11 cellular contexts compared by ENCODE assay signal in the genomic region with DNA sequence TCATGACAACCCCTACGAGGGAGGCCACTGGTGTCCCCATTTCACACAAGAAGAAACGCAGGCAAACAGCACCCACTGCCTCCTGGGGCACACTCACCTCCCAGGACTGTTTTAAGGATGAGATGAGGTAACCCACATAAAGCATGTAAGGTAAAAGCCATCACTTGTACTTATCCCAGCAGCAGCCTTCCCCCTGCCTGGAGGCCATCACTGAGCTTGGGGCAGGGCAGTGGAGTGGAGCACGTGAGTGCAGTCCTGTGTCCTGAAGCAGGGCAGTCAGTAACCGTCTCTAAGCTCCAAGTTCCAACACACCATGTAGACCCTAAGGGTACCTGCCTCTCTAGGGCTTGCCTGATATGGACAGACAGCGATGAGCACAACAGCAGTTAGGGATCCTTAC. TPM values are rescaled to one million over a fixed set of nuclear protein-coding genes. Genes with fewer than 3 reads are reported as not detected.
DNase-seq lines count a peak whose midpoint lies in the region; ATAC-seq and TF ChIP-seq lines count a peak whose summit lies in the region.
"Had no signal": no experiment of that assay in that cellular context is flagged by ENCODE, and none has a peak within 500 bp of the region (broad histone marks: within the 10 kb centered on the region; RNA-seq: fewer than 3 reads in every experiment).

No MANE protein-coding gene starts in this region.

- peaks cover 11% of the 10 kb centered on the region for H3K4me1 ChIP-seq in OCI-LY3 (ENCODE audit: low read length)

- peak; percentile 66 for DNase-seq in activated CD4-positive, alpha-beta T cell treated with anti-CD3 and anti-CD28 coated beads, Interleukin-2, amount 10 ng/mL, durations not matched to agents 24 days and 14 days
- no peak for DNase-seq in activated CD4-positive, alpha-beta T cell treated with anti-CD3 and anti-CD28 coated beads for 4 hours
- no peak for DNase-seq in effector memory CD8-positive, alpha-beta T cell
- no peak for DNase-seq in osteocyte (ENCODE audit: extremely low spot score, unreplicated experiment)
- no peak for DNase-seq in NCI-H1694 treated with DMSO at 0.1 percent for 48 hours (lab: John Stamatoyannopoulos, UW)
- DNase-seq in brain microvascular endothelial cell: no peak
- DNase-seq in GDM1 (lab: John Stamatoyannopoulos, UW): no peak
- DNase-seq: NCI-H1417, uterus had no signal

- peak overlapping the region; percentile 78 for H3K4me2 ChIP-seq in OCI-LY3 (ENCODE audit: low read length)

- no peak for ATAC-seq in effector memory CD8-positive, alpha-beta T cell (replicated peaks)
- ATAC-seq: gastroesophageal sphincter had no signal

- no peaks in the 10 kb centered on the region for H3K27me3 ChIP-seq in OCI-LY3 (ENCODE audit: low read depth, low read length)
- no peaks in the 10 kb centered on the region for H3K27me3 ChIP-seq in brain microvascular endothelial cell (replicated peaks)
- H3K27me3 ChIP-seq: gastroesophageal sphincter, uterus had no signal

- H3K4me1 Mint-ChIP-seq in activated CD4-positive, alpha-beta T cell treated with anti-CD3 and anti-CD28 coated beads, Interleukin-2, amount 10 ng/mL, durations not matched to agents 24 days and 14 days: peaks cover 27% of the 10 kb centered on the region
- H3K4me1 Mint-ChIP-seq in effector memory CD8-positive, alpha-beta T cell (ENCODE audit: low read depth in 2 of 2): peaks cover 15 to 16% of the 10 kb centered on the region in 2 donors
- H3K4me1 Mint-ChIP-seq in osteocyte (ENCODE audit: unreplicated experiment): peaks cover 20% of the 10 kb centered on the region

- peak overlapping the region; percentile 85 for H3K4me3 Mint-ChIP-seq in activated CD4-positive, alpha-beta T cell treated with anti-CD3 and anti-CD28 coated beads, Interleukin-2, amount 10 ng/mL, durations not matched to agents 24 days and 14 days
- H3K4me3 Mint-ChIP-seq in effector memory CD8-positive, alpha-beta T cell: peak overlapping the region; percentile 37 to 85
- peak overlapping the region; percentile 66 for H3K4me3 Mint-ChIP-seq in osteocyte (ENCODE audit: unreplicated experiment)

- peaks cover 80% of the 10 kb centered on the region for H3K79me2 ChIP-seq in OCI-LY3 (ENCODE audit: low read length)

- H3K9me3 ChIP-seq in OCI-LY3 (ENCODE audit: insufficient read depth, low read length): no peaks in the 10 kb centered on the region
- H3K9me3 ChIP-seq: gastroesophageal sphincter, uterus had no signal

- H3K9me3 Mint-ChIP-seq in activated CD4-positive, alpha-beta T cell treated with anti-CD3 and anti-CD28 coated beads, Interleukin-2, amount 10 ng/mL, durations not matched to agents 24 days and 14 days: no peaks in the 10 kb centered on the region
- H3K9me3 Mint-ChIP-seq in effector memory CD8-positive, alpha-beta T cell: no peaks in the 10 kb centered on the region
- H3K9me3 Mint-ChIP-seq in osteocyte (ENCODE audit: unreplicated experiment): no peaks in the 10 kb centered on the region

- in situ Hi-C loops in brain microvascular endothelial cell (cut with HindIII; ENCODE audit: low pct_ligation_motif_present, low sequenced_read_pairs): no loop called here

- peaks cover 10% of the 10 kb centered on the region for H3K36me3 ChIP-seq in OCI-LY3 (replicated peaks; ENCODE audit: low read depth, low read length)
- H3K36me3 ChIP-seq in brain microvascular endothelial cell (replicated peaks): no peaks in the 10 kb centered on the region
- H3K36me3 ChIP-seq: uterus had no signal

- peaks cover 36% of the 10 kb centered on the region for H4K20me1 ChIP-seq in OCI-LY3 (ENCODE audit: insufficient read depth, low read length)

- no peaks in the 10 kb centered on the region for H3K27me3 Mint-ChIP-seq in activated CD4-positive, alpha-beta T cell treated with anti-CD3 and anti-CD28 coated beads, Interleukin-2, amount 10 ng/mL, durations not matched to agents 24 days and 14 days
- H3K27me3 Mint-ChIP-seq in effector memory CD8-positive, alpha-beta T cell: no peaks in the 10 kb centered on the region
- H3K27me3 Mint-ChIP-seq in osteocyte (ENCODE audit: unreplicated experiment): no peaks in the 10 kb centered on the region

- H3K4me3 ChIP-seq in OCI-LY3 (ENCODE audit: low read length) (no peak overlapping the region), brain microvascular endothelial cell (ENCODE audit: low read depth, low read length) (no peak overlapping the region)
- H3K4me3 ChIP-seq: uterus had no signal

- intact Hi-C loops in activated CD4-positive, alpha-beta T cell treated with anti-CD3 and anti-CD28 coated beads, Interleukin-2, amount 10 ng/mL, durations not matched to agents 24 days and 14 days (cut with micrococcal nuclease): no loop called here

- no peak overlapping the region for H3K9ac ChIP-seq in OCI-LY3 (ENCODE audit: low read length)

- peaks cover 24% of the 10 kb centered on the region for H3K36me3 Mint-ChIP-seq in activated CD4-positive, alpha-beta T cell treated with anti-CD3 and anti-CD28 coated beads, Interleukin-2, amount 10 ng/mL, durations not matched to agents 24 days and 14 days (ENCODE audit: low read depth)
- peaks cover 18% of the 10 kb centered on the region for H3K36me3 Mint-ChIP-seq in effector memory CD8-positive, alpha-beta T cell (ENCODE audit: insufficient read depth)
- no peaks in the 10 kb centered on the region for H3K36me3 Mint-ChIP-seq in osteocyte (ENCODE audit: unreplicated experiment)

- H2AFZ ChIP-seq in OCI-LY3 (ENCODE audit: low read depth, low read length): no peak overlapping the region

- TF ChIP-seq CTCF in OCI-LY3 (IDR thresholded peaks at IDR 0.05; ENCODE audit: low read depth, low read length) (no peak), osteocyte (IDR thresholded peaks at IDR 0.05) (no peak), brain microvascular endothelial cell (IDR thresholded peaks at IDR 0.05; ENCODE audit: low read depth, low read length, missing control alignments) (no peak)

- H3K27ac Mint-ChIP-seq in activated CD4-positive, alpha-beta T cell treated with anti-CD3 and anti-CD28 coated beads, Interleukin-2, amount 10 ng/mL, durations not matched to agents 24 days and 14 days: peak overlapping the region; percentile 56
- H3K27ac Mint-ChIP-seq in effector memory CD8-positive, alpha-beta T cell: peak overlapping the region in 1 of 2 donors; percentile 76
- peak overlapping the region; percentile 16 for H3K27ac Mint-ChIP-seq in osteocyte (ENCODE audit: unreplicated experiment)

- H3K27ac ChIP-seq in OCI-LY3 (ENCODE audit: low read length) (no peak overlapping the region), brain microvascular endothelial cell (no peak overlapping the region)
- H3K27ac ChIP-seq: gastroesophageal sphincter, uterus had no signal

RNA-seq across cellular contexts. Expression of a gene that starts 1.7 kb away (rescaled TPM):
- total RNA-seq in activated CD4-positive, alpha-beta T cell treated with anti-CD3 and anti-CD28 coated beads, Interleukin-2, amount 10 ng/mL, durations not matched to agents 24 days and 14 days: 171 and 180 TPM in 2 replicates
- 72.5 and 74.4 TPM in 2 replicates for total RNA-seq in osteocyte

RNA-seq across cellular contexts. Expression of a gene that starts 2.0 kb away (rescaled TPM):
- total RNA-seq in activated CD4-positive, alpha-beta T cell treated with anti-CD3 and anti-CD28 coated beads, Interleukin-2, amount 10 ng/mL, durations not matched to agents 24 days and 14 days: 24.4 and 24.6 TPM in 2 replicates
- 25.6 and 28.1 TPM in 2 replicates for total RNA-seq in osteocyte

RNA-seq across cellular contexts. Expression of a gene that starts 25.2 kb away (rescaled TPM):
- 104 and 110 TPM in 2 replicates for total RNA-seq in activated CD4-positive, alpha-beta T cell treated with anti-CD3 and anti-CD28 coated beads, Interleukin-2, amount 10 ng/mL, durations not matched to agents 24 days and 14 days
- total RNA-seq in osteocyte: 23.6 and 24.5 TPM in 2 replicates
